1 cellular context compared by ENCODE assay signal in genomic region chr11:18600915-18601569, GRCh38.
TF ChIP-seq lines count a peak whose summit lies in the region.

No MANE protein-coding gene starts in this region.

TF ChIP-seq in WTC11, 78 proteins besides CTCF, POLR2A, EP300 and RAD21 (continued from another document):
- TF ChIP-seq KAT7 (CRISPR knock-in tag; IDR thresholded peaks at IDR 0.05; ENCODE audit: borderline replicate concordance), result no peak
- TF ChIP-seq ZNF219 (CRISPR knock-in tag; IDR thresholded peaks at IDR 0.05; ENCODE audit: borderline replicate concordance), result no peak
- TF ChIP-seq GABPB1 (CRISPR knock-in tag; IDR thresholded peaks at IDR 0.05), result no peak
- no peak for TF ChIP-seq ZNF416 (CRISPR knock-in tag; IDR thresholded peaks at IDR 0.05)
- TF ChIP-seq, protein P1, sequence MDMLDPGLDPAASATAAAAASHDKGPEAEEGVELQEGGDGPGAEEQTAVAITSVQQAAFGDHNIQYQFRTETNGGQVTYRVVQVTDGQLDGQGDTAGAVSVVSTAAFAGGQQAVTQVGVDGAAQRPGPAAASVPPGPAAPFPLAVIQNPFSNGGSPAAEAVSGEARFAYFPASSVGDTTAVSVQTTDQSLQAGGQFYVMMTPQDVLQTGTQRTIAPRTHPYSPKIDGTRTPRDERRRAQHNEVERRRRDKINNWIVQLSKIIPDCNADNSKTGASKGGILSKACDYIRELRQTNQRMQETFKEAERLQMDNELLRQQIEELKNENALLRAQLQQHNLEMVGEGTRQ (CRISPR knock-in tag; IDR thresholded peaks at IDR 0.05), result no peak
- no peak for TF ChIP-seq AR (CRISPR knock-in tag; IDR thresholded peaks at IDR 0.05)
